20 cellular contexts compared by ENCODE assay signal in genomic region chr14:51224551-51224950, GRCh38.
"Had no signal": no experiment of that assay in that cellular context is flagged by ENCODE, and none has a peak within 500 bp of the region (broad histone marks: within the 10 kb centered on the region; RNA-seq: fewer than 3 reads in every experiment).

No MANE protein-coding gene starts in this region.

- H3K27me3 ChIP-seq: esophagus muscularis mucosa, gastroesophageal sphincter, hepatocyte, ovary, tibial nerve had no signal

- H3K27ac ChIP-seq: esophagus muscularis mucosa, gastroesophageal sphincter, hepatocyte, ovary, SK-N-MC, tibial nerve had no signal

- DNase-seq: activated CD4-positive, alpha-beta T cell treated with anti-CD3 and anti-CD28 coated beads, Interleukin-2, amount 10 ng/mL, durations not matched to agents 24 days and 14 days; activated naive CD4-positive, alpha-beta T cell treated with anti-CD3 and anti-CD28 coated beads for 36 hours; dermis blood vessel endothelial cell; endodermal cell; left ventricle myocardium superior; mesendoderm; ovary; retina; small intestine had no signal

- H2AFZ ChIP-seq: hepatocyte had no signal

- H3K4me1 Mint-ChIP-seq: activated CD4-positive, alpha-beta T cell treated with anti-CD3 and anti-CD28 coated beads, Interleukin-2, amount 10 ng/mL, durations not matched to agents 24 days and 14 days; activated T-helper 17 cell treated with anti-CD3 and anti-CD28 coated beads, Interleukin-2, amount 50 U/mL, for 72 hours; stimulated activated effector memory CD8-positive, alpha-beta T cell treated with anti-CD3 and anti-CD28 coated beads, Interleukin-12 subunit alpha, Interleukin-12 subunit beta, amount 100 ng/mL, for 72 hours; WTC11 had no signal

- H3K4me2 ChIP-seq: hepatocyte had no signal

- H3K9me3 ChIP-seq: esophagus muscularis mucosa, gastroesophageal sphincter, ovary, tibial nerve had no signal

- H3K79me2 ChIP-seq: hepatocyte had no signal

- H3K36me3 ChIP-seq: esophagus muscularis mucosa, gastroesophageal sphincter, ovary, tibial nerve had no signal

- H3K9me3 Mint-ChIP-seq: activated naive CD4-positive, alpha-beta T cell treated with anti-CD3 and anti-CD28 coated beads for 36 hours; stimulated activated effector memory CD8-positive, alpha-beta T cell treated with anti-CD3 and anti-CD28 coated beads, Interleukin-12 subunit alpha, Interleukin-12 subunit beta, amount 100 ng/mL, for 72 hours had no signal

- H3K36me3 Mint-ChIP-seq: brain; stimulated activated effector memory CD8-positive, alpha-beta T cell treated with anti-CD3 and anti-CD28 coated beads, Interleukin-12 subunit alpha, Interleukin-12 subunit beta, amount 100 ng/mL, for 72 hours had no signal

- H3K27me3 Mint-ChIP-seq: activated CD4-positive, alpha-beta T cell treated with anti-CD3 and anti-CD28 coated beads, Interleukin-2, amount 10 ng/mL, durations not matched to agents 24 days and 14 days had no signal

- H3K4me3 ChIP-seq: esophagus muscularis mucosa, gastroesophageal sphincter, hepatocyte, ovary, SK-N-MC, tibial nerve had no signal

- ATAC-seq: activated T-helper 17 cell treated with anti-CD3 and anti-CD28 coated beads, Interleukin-2, amount 50 U/mL, for 72 hours; gastroesophageal sphincter; left ventricle myocardium superior; stimulated activated effector memory CD8-positive, alpha-beta T cell treated with anti-CD3 and anti-CD28 coated beads, Interleukin-12 subunit alpha, Interleukin-12 subunit beta, amount 100 ng/mL, for 72 hours; WTC11 had no signal

- H3K27ac Mint-ChIP-seq: activated CD4-positive, alpha-beta T cell treated with anti-CD3 and anti-CD28 coated beads, Interleukin-2, amount 10 ng/mL, durations not matched to agents 24 days and 14 days; activated naive CD4-positive, alpha-beta T cell treated with anti-CD3 and anti-CD28 coated beads for 36 hours; activated T-helper 17 cell treated with anti-CD3 and anti-CD28 coated beads, Interleukin-2, amount 50 U/mL, for 72 hours; brain; endodermal cell; stimulated activated effector memory CD8-positive, alpha-beta T cell treated with anti-CD3 and anti-CD28 coated beads, Interleukin-12 subunit alpha, Interleukin-12 subunit beta, amount 100 ng/mL, for 72 hours; T-helper 1 cell treated with Interleukin-12 subunit alpha and Interleukin-12 subunit beta and Interleukin-4 antibody, amounts not matched to agents 30 μg/mL and 1 μg/mL, for 36 hours; WTC11 had no signal

- H3K4me1 ChIP-seq: esophagus muscularis mucosa, gastroesophageal sphincter, tibial nerve had no signal

- H3K4me3 Mint-ChIP-seq: activated CD4-positive, alpha-beta T cell treated with anti-CD3 and anti-CD28 coated beads, Interleukin-2, amount 10 ng/mL, durations not matched to agents 24 days and 14 days; activated naive CD4-positive, alpha-beta T cell treated with anti-CD3 and anti-CD28 coated beads for 36 hours; activated T-helper 17 cell treated with anti-CD3 and anti-CD28 coated beads, Interleukin-2, amount 50 U/mL, for 72 hours; brain; endodermal cell; neural crest cell; stimulated activated effector memory CD8-positive, alpha-beta T cell treated with anti-CD3 and anti-CD28 coated beads, Interleukin-12 subunit alpha, Interleukin-12 subunit beta, amount 100 ng/mL, for 72 hours; T-helper 1 cell treated with Interleukin-12 subunit alpha and Interleukin-12 subunit beta and Interleukin-4 antibody, amounts not matched to agents 30 μg/mL and 1 μg/mL, for 36 hours; WTC11 had no signal
